Comparison of ENCODE assay signal across 44 cellular contexts in genomic region chr16:49330562-49331201, GRCh38. TPM values are rescaled to one million over a fixed set of nuclear protein-coding genes. Genes with fewer than 3 reads are reported as not detected.
DNase-seq lines count a peak whose midpoint lies in the region; ATAC-seq, FAIRE-seq and TF ChIP-seq lines count a peak whose summit lies in the region.
"Had no signal": no experiment of that assay in that cellular context is flagged by ENCODE, and none has a peak within 500 bp of the region (broad histone marks: within the 10 kb centered on the region; RNA-seq: fewer than 3 reads in every experiment).

No MANE protein-coding gene starts in this region.

- H3K27ac ChIP-seq in HepG2 (ENCODE audit: extremely low read length, insufficient read depth, low read length), result no peak overlapping the region
- H3K27ac ChIP-seq in right lobe of liver, result no peak overlapping the region
- no peak overlapping the region for H3K27ac ChIP-seq in endodermal cell (ENCODE audit: low read depth, low read length)
- no peak overlapping the region for H3K27ac ChIP-seq in ascending aorta
- H3K27ac ChIP-seq: body of pancreas, gastrocnemius medialis, GM23248, hepatocyte, ovary had no signal

- H3K36me3 Mint-ChIP-seq in endodermal cell (ENCODE audit: low read depth), result no peaks in the 10 kb centered on the region
- H3K36me3 Mint-ChIP-seq: IgD-negative memory B cell had no signal

- POLR2A ChIA-PET in HepG2 (lab: Yijun Ruan, JAX), result no interaction called here

- H3K9ac ChIP-seq in HepG2 (ENCODE audit: insufficient read depth, low read depth, low read length) (no peak overlapping the region), endodermal cell (ENCODE audit: extremely low read depth, low read length, poor library complexity, severe bottlenecking) (no peak overlapping the region)
- H3K9ac ChIP-seq: GM23248, SK-N-SH had no signal

- intact Hi-C loops in HepG2 (cut with micrococcal nuclease; ENCODE audit: unreplicated experiment), result no loop called here
- intact Hi-C loops in right lobe of liver (cut with DNase I), result no loop called here
- intact Hi-C loops in ascending aorta (cut with DNase I), result no loop called here

- H3K4me2 ChIP-seq in HepG2 (ENCODE audit: low read depth, low read length), result no peak overlapping the region
- H3K4me2 ChIP-seq: hepatocyte, SK-N-SH had no signal

- no peaks in the 10 kb centered on the region for H3K36me3 ChIP-seq in HepG2 (replicated peaks in 1 of 2; ENCODE audit: control insufficient read depth in 1 of 2, insufficient read depth in 2 of 2, low read length in 2 of 2)
- H3K36me3 ChIP-seq in right lobe of liver, result no peaks in the 10 kb centered on the region
- H3K36me3 ChIP-seq in endodermal cell (ENCODE audit: control insufficient read depth, insufficient read depth, low read length), result no peaks in the 10 kb centered on the region
- H3K36me3 ChIP-seq in ascending aorta, result no peaks in the 10 kb centered on the region
- H3K36me3 ChIP-seq: gastrocnemius medialis, ovary had no signal

- H3K9me3 Mint-ChIP-seq in endodermal cell, result no peaks in the 10 kb centered on the region
- H3K9me3 Mint-ChIP-seq: activated CD4-positive, alpha-beta memory T cell treated with anti-CD3 and anti-CD28 coated beads, Interleukin-2, amount 10 ng/mL, durations not matched to agents 7 days and 5 days; activated naive CD4-positive, alpha-beta T cell treated with anti-CD3 and anti-CD28 coated beads for 36 hours; activated T-helper 1 cell treated with anti-CD3 and anti-CD28 coated beads, Interleukin-12 subunit alpha, Interleukin-12 subunit beta, Interleukin-2, Interleukin-4 antibody, amounts not matched to agents 30 ng/mL and 10 ng/mL and 1 ng/mL, durations not matched to agents 14 hours and 24 hours and 36 hours; CD4-positive, alpha-beta T cell; central memory CD8-positive, alpha-beta T cell; nephron progenitor cell; T-helper 1 cell treated with Interleukin-12 subunit alpha and Interleukin-12 subunit beta and Interleukin-4 antibody, amounts not matched to agents 30 μg/mL and 1 μg/mL, for 36 hours had no signal

- no peaks in the 10 kb centered on the region for H3K4me1 Mint-ChIP-seq in endodermal cell
- H3K4me1 Mint-ChIP-seq: activated CD4-positive, alpha-beta memory T cell treated with anti-CD3 and anti-CD28 coated beads, Interleukin-2, amount 10 ng/mL, durations not matched to agents 7 days and 5 days; central memory CD8-positive, alpha-beta T cell; IgD-negative memory B cell; nephron progenitor cell had no signal

- ATAC-seq in HepG2, result peak; percentile 80
- ATAC-seq in right lobe of liver, result no peak
- ATAC-seq: body of pancreas, gastrocnemius medialis, PC-3, Right ventricle myocardium inferior had no signal

- no TSS peak for BruUV-seq in HepG2 (replicated peaks; lab: Mats Ljungman, UMichigan)

- no peak overlapping the region for H3K4me3 Mint-ChIP-seq in endodermal cell
- H3K4me3 Mint-ChIP-seq: activated CD4-positive, alpha-beta memory T cell treated with anti-CD3 and anti-CD28 coated beads, Interleukin-2, amount 10 ng/mL, durations not matched to agents 7 days and 5 days; activated naive CD4-positive, alpha-beta T cell treated with anti-CD3 and anti-CD28 coated beads for 36 hours; activated T-helper 1 cell treated with anti-CD3 and anti-CD28 coated beads, Interleukin-12 subunit alpha, Interleukin-12 subunit beta, Interleukin-2, Interleukin-4 antibody, amounts not matched to agents 30 ng/mL and 10 ng/mL and 1 ng/mL, durations not matched to agents 14 hours and 24 hours and 36 hours; CD4-positive, alpha-beta T cell; central memory CD8-positive, alpha-beta T cell; IgD-negative memory B cell; nephron progenitor cell; T-helper 1 cell treated with Interleukin-12 subunit alpha and Interleukin-12 subunit beta and Interleukin-4 antibody, amounts not matched to agents 30 μg/mL and 1 μg/mL, for 36 hours had no signal

- no peaks in the 10 kb centered on the region for H3K9me3 ChIP-seq in HepG2 (ENCODE audit: low read length)
- H3K9me3 ChIP-seq in right lobe of liver, result no peaks in the 10 kb centered on the region
- no peaks in the 10 kb centered on the region for H3K9me3 ChIP-seq in endodermal cell (ENCODE audit: control insufficient read depth, low read length)
- no peaks in the 10 kb centered on the region for H3K9me3 ChIP-seq in ascending aorta
- H3K9me3 ChIP-seq: body of pancreas, gastrocnemius medialis, ovary, SK-N-SH had no signal

- CTCF ChIA-PET in HepG2 (lab: Yijun Ruan, JAX; ENCODE audit: low intra/inter-chr PET ratio, low total read pairs), result no interaction called here

- FAIRE-seq in HepG2 (lab: Jason Lieb, UNC) (peak; percentile 63), frontal cortex (lab: Jason Lieb, UNC) (no peak)
- FAIRE-seq: endometrium, GM18507, GM19239, TTC549 had no signal

- TF ChIP-seq POLR2A in HepG2 (IDR thresholded peaks at IDR 0.05; ENCODE audit: insufficient read depth in 1 of 2, low read depth in 2 of 2, low read length in 2 of 2) (no peak), right lobe of liver (IDR thresholded peaks at IDR 0.05) (no peak)

- H3K27me3 ChIP-seq in HepG2 (ENCODE audit: control insufficient read depth in 1 of 2, insufficient read depth in 2 of 2, low read length in 2 of 2) (0 out of 5 replicates have a peak, but pooled peaks cover 0 to 7% of the 10 kb centered on the region in 2 experiments), right lobe of liver (no peaks in the 10 kb centered on the region), endodermal cell (ENCODE audit: control insufficient read depth, insufficient read depth, low read length, poor library complexity, severe bottlenecking) (no peaks in the 10 kb centered on the region), ascending aorta (no peaks in the 10 kb centered on the region)
- H3K27me3 ChIP-seq: body of pancreas, gastrocnemius medialis, ovary had no signal

- peak; percentile 36 for DNase-seq in HepG2 (ENCODE audit: low spot score)
- DNase-seq in right lobe of liver, result no peak
- peak; percentile 25 for DNase-seq in NOMO-1 treated with dmso at 0.1 percent for 144 hours (lab: John Stamatoyannopoulos, UW; ENCODE audit: unreplicated experiment)
- DNase-seq in endodermal cell, result no peak
- no peak for DNase-seq in frontal cortex (ENCODE audit: low spot score in 2 of 2)
- DNase-seq in hepatic stellate cell (ENCODE audit: low spot score), result no peak
- no peak for DNase-seq in ascending aorta (ENCODE audit: low spot score in 2 of 2)
- no peak for DNase-seq in HT-29 (ENCODE audit: low spot score)
- DNase-seq: activated CD4-positive, alpha-beta memory T cell treated with anti-CD3 and anti-CD28 coated beads, Interleukin-2, amount 10 ng/mL, durations not matched to agents 7 days and 5 days; activated CD4-positive, CD25-positive, alpha-beta regulatory T cell treated with anti-CD3 and anti-CD28 coated beads, Interleukin-2, amount 50 U/mL, for 72 hours; activated CD8-positive, alpha-beta memory T cell treated with anti-CD3 and anti-CD28 coated beads, Interleukin-2, amount 50 U/mL, for 48 hours; activated naive CD4-positive, alpha-beta T cell treated with anti-CD3 and anti-CD28 coated beads for 36 hours; AML-193; body of pancreas; CD4-positive, alpha-beta T cell; gastrocnemius medialis; GM23248; NCI-H2029 treated with DMSO at 0.1 percent for 48 hours; NCI-H345; NCI-H748 treated with DMSO at 0.1 percent for 48 hours; nephron progenitor cell; ovary; PC-3; SK-N-SH; stimulated activated naive CD4-positive, alpha-beta T cell treated with Interleukin-2 at 50 U/mL for 16 hours had no signal

- no peaks in the 10 kb centered on the region for H3K4me1 ChIP-seq in HepG2 (ENCODE audit: insufficient read depth, low read length)
- no peaks in the 10 kb centered on the region for H3K4me1 ChIP-seq in right lobe of liver
- H3K4me1 ChIP-seq in endodermal cell (ENCODE audit: control insufficient read depth, insufficient read depth, low read length), result no peaks in the 10 kb centered on the region
- H3K4me1 ChIP-seq in ascending aorta, result no peaks in the 10 kb centered on the region
- H3K4me1 ChIP-seq: gastrocnemius medialis had no signal

- no peaks in the 10 kb centered on the region for H3K27me3 Mint-ChIP-seq in endodermal cell (ENCODE audit: insufficient read depth)
- H3K27me3 Mint-ChIP-seq: activated CD4-positive, alpha-beta memory T cell treated with anti-CD3 and anti-CD28 coated beads, Interleukin-2, amount 10 ng/mL, durations not matched to agents 7 days and 5 days had no signal

- H3K4me3 ChIP-seq in HepG2 (replicated peaks in 1 of 3; ENCODE audit: insufficient read depth in 1 of 3, low read depth in 2 of 3, low read length in 3 of 3) (no peak overlapping the region), right lobe of liver (no peak overlapping the region), endodermal cell (ENCODE audit: low read length) (no peak overlapping the region), ascending aorta (no peak overlapping the region)
- H3K4me3 ChIP-seq: body of pancreas, gastrocnemius medialis, GM23248, hepatocyte, ovary had no signal

- no peak for TF ChIP-seq RAD21 in HepG2 (CRISPR knock-in tag; IDR thresholded peaks at IDR 0.05)

- in situ Hi-C loops in HepG2 (cut with HindIII; ENCODE audit: extremely low pct_ligation_motif_present, low pct_unique_long_range_greater_than_20kb), result no loop called here

- TF ChIP-seq EP300 in HepG2 (IDR thresholded peaks at IDR 0.05; ENCODE audit: low read depth in 2 of 2, low read length in 2 of 2) (no peak), HepG2 (CRISPR knock-in tag; IDR thresholded peaks at IDR 0.05; ENCODE audit: borderline replicate concordance) (no peak)

- WGBS in HepG2 (ENCODE audit: low lambda C conversion rate), result 23% methylated on average over 9 of the region's 9 CpGs
- 33% methylated on average over 4 of the region's 9 CpGs for WGBS in right lobe of liver (ENCODE audit: insufficient coverage, low coverage, low lambda C conversion rate, missing lambda C conversion rate)
- 82 to 90% methylated on average over 8 to 9 of the region's 9 CpGs for WGBS in endodermal cell (ENCODE audit: insufficient coverage in 1 of 2, insufficient read length in 1 of 2), 2 experiments

- H3K27ac Mint-ChIP-seq in endodermal cell, result no peak overlapping the region
- H3K27ac Mint-ChIP-seq: activated CD4-positive, alpha-beta memory T cell treated with anti-CD3 and anti-CD28 coated beads, Interleukin-2, amount 10 ng/mL, durations not matched to agents 7 days and 5 days; activated naive CD4-positive, alpha-beta T cell treated with anti-CD3 and anti-CD28 coated beads for 36 hours; activated T-helper 1 cell treated with anti-CD3 and anti-CD28 coated beads, Interleukin-12 subunit alpha, Interleukin-12 subunit beta, Interleukin-2, Interleukin-4 antibody, amounts not matched to agents 30 ng/mL and 10 ng/mL and 1 ng/mL, durations not matched to agents 14 hours and 24 hours and 36 hours; CD4-positive, alpha-beta T cell; IgD-negative memory B cell; nephron progenitor cell; T-helper 1 cell treated with Interleukin-12 subunit alpha and Interleukin-12 subunit beta and Interleukin-4 antibody, amounts not matched to agents 30 μg/mL and 1 μg/mL, for 36 hours had no signal

- no peak overlapping the region for H2AFZ ChIP-seq in HepG2 (ENCODE audit: low read length)
- H2AFZ ChIP-seq: GM23248, hepatocyte had no signal

- H3K79me2 ChIP-seq in HepG2 (ENCODE audit: insufficient read depth, low read length), result no peaks in the 10 kb centered on the region
- H3K79me2 ChIP-seq: hepatocyte had no signal

- TF ChIP-seq CTCF in HepG2 (CRISPR knock-in tag; IDR thresholded peaks at IDR 0.05) (0 out of 2 replicates have a peak, but pooled peaks have one; percentile 18), right lobe of liver (IDR thresholded peaks at IDR 0.05) (no peak), endodermal cell (conservative IDR thresholded peaks at IDR 0.05) (peak; percentile 40), ascending aorta (IDR thresholded peaks at IDR 0.05) (no peak)

- no peaks in the 10 kb centered on the region for H4K20me1 ChIP-seq in HepG2 (ENCODE audit: insufficient read depth, low read length)

RNA-seq across cellular contexts. Expression of gene C16orf78, which starts 42.9 kb away (rescaled TPM):
- total RNA-seq in HepG2 (2016; rRNA removed; fragmentation: Illumina TruSeq; extraction: Trizol), result not detected in 2 replicates
- not detected in 2 replicates for total RNA-seq in HepG2 (2016; cell fraction: cytosol; rRNA removed; fragmentation: Illumina TruSeq; extraction: Trizol; ENCODE audit: low read depth)
- not detected in 2 replicates for total RNA-seq in HepG2 (2016; cell fraction: insoluble cytoplasmic fraction; rRNA removed; fragmentation: Illumina TruSeq; extraction: Trizol)
- not detected in 2 replicates for total RNA-seq in HepG2 (2016; cell fraction: membrane; rRNA removed; fragmentation: Illumina TruSeq; extraction: Trizol)
- not detected in 2 replicates for total RNA-seq in HepG2 (2016; cell fraction: nucleus; rRNA removed; fragmentation: Illumina TruSeq; extraction: Trizol)
- polyA plus RNA-seq in HepG2 (2011; rRNA removed), result not detected in 2 replicates
- polyA plus RNA-seq in HepG2 (2011; cell fraction: cytosol; rRNA removed), result not detected in 2 replicates
- polyA plus RNA-seq in HepG2 (2011; cell fraction: nucleus; rRNA removed), result not detected in 2 replicates
- not detected in 2 replicates for polyA plus RNA-seq in HepG2 (2012)
- not detected in 2 replicates for polyA plus RNA-seq in HepG2 (2016; cell fraction: cytosol; fragmentation: Illumina TruSeq; extraction: Trizol; ENCODE audit: low read depth)
- polyA plus RNA-seq in HepG2 (2016; cell fraction: insoluble cytoplasmic fraction; fragmentation: Illumina TruSeq; extraction: Trizol; ENCODE audit: low read depth), result not detected in 2 replicates
- polyA plus RNA-seq in HepG2 (2016; cell fraction: membrane; fragmentation: Illumina TruSeq; extraction: Trizol; ENCODE audit: low read depth), result not detected in 2 replicates
- polyA plus RNA-seq in HepG2 (2016; cell fraction: nucleus; fragmentation: Illumina TruSeq; extraction: Trizol; ENCODE audit: insufficient read depth, low read depth), result not detected in 2 replicates
- polyA minus RNA-seq in HepG2 (2011; rRNA and poly(A)+ RNA removed; ENCODE audit: low replicate concordance), result not detected in 2 replicates
- not detected in 2 replicates for polyA minus RNA-seq in HepG2 (2011; cell fraction: cytosol; rRNA and poly(A)+ RNA removed)
- polyA minus RNA-seq in HepG2 (2011; cell fraction: nucleus; rRNA and poly(A)+ RNA removed), result not detected in 2 replicates
- not detected for total RNA-seq in right lobe of liver
- not detected for total RNA-seq in endodermal cell
- polyA plus RNA-seq in endodermal cell (2013, experiment 1 of 2), result not detected
- polyA plus RNA-seq in endodermal cell (2013, experiment 2 of 2), result not detected
- not detected for total RNA-seq in frontal cortex
- total RNA-seq in ascending aorta, result not detected
- not detected in 2 replicates for total RNA-seq in HT-29 (2014; rRNA removed; shearing (Covaris generic))
- total RNA-seq: A673; activated CD4-positive, alpha-beta memory T cell treated with anti-CD3 and anti-CD28 coated beads, Interleukin-2, amount 10 ng/mL, durations not matched to agents 7 days and 5 days; activated naive CD4-positive, alpha-beta T cell treated with anti-CD3 and anti-CD28 coated beads for 36 hours; activated T-helper 1 cell treated with anti-CD3 and anti-CD28 coated beads, Interleukin-12 subunit alpha, Interleukin-12 subunit beta, Interleukin-2, Interleukin-4 antibody, amounts not matched to agents 30 ng/mL and 10 ng/mL and 1 ng/mL, durations not matched to agents 14 hours and 24 hours and 36 hours; body of pancreas; CD4-positive, alpha-beta T cell; Daoy; dermis microvascular lymphatic vessel endothelial cell; gastrocnemius medialis; GM23248; hepatocyte; lung microvascular endothelial cell; ovary; PC-3; renal cortical epithelial cell; Right ventricle myocardium inferior; skeletal muscle tissue; temporal lobe; urinary bladder had no signal
- polyA plus RNA-seq: adipose tissue, GM23248, hepatocyte, IgD-negative memory B cell, ovary, SK-N-SH, urinary bladder had no signal

RNA-seq across cellular contexts. Expression of gene CBLN1, which starts 49.0 kb away (rescaled TPM):
- total RNA-seq in HepG2 (2016; rRNA removed; fragmentation: Illumina TruSeq; extraction: Trizol) (not detected in 2 replicates), right lobe of liver (under 1 TPM in 3 of 6 experiments, not detected in 3; 0.14 to 0.22 (median 0.20) TPM), endodermal cell (1 to 10 TPM in 1 of 2 donors, under 1 TPM in 1; 0.15 to 1.3 TPM), frontal cortex (25.3 TPM), ascending aorta (not detected)
- not detected in 2 replicates for total RNA-seq in HepG2 (2016; cell fraction: cytosol; rRNA removed; fragmentation: Illumina TruSeq; extraction: Trizol; ENCODE audit: low read depth)
- not detected in 2 replicates for total RNA-seq in HepG2 (2016; cell fraction: insoluble cytoplasmic fraction; rRNA removed; fragmentation: Illumina TruSeq; extraction: Trizol)
- total RNA-seq in HepG2 (2016; cell fraction: membrane; rRNA removed; fragmentation: Illumina TruSeq; extraction: Trizol), result not detected in 2 replicates
- not detected in 2 replicates for total RNA-seq in HepG2 (2016; cell fraction: nucleus; rRNA removed; fragmentation: Illumina TruSeq; extraction: Trizol)
- not detected in 2 replicates for polyA plus RNA-seq in HepG2 (2011; rRNA removed)
- not detected in 2 replicates for polyA plus RNA-seq in HepG2 (2011; cell fraction: cytosol; rRNA removed)
- not detected in 2 replicates for polyA plus RNA-seq in HepG2 (2011; cell fraction: nucleus; rRNA removed)
- polyA plus RNA-seq in HepG2 (2012), result not detected in 2 replicates
- polyA plus RNA-seq in HepG2 (2016; cell fraction: cytosol; fragmentation: Illumina TruSeq; extraction: Trizol; ENCODE audit: low read depth), result not detected in 2 replicates
- polyA plus RNA-seq in HepG2 (2016; cell fraction: insoluble cytoplasmic fraction; fragmentation: Illumina TruSeq; extraction: Trizol; ENCODE audit: low read depth), result not detected in 2 replicates
- polyA plus RNA-seq in HepG2 (2016; cell fraction: membrane; fragmentation: Illumina TruSeq; extraction: Trizol; ENCODE audit: low read depth), result not detected in 2 replicates
- not detected in 2 replicates for polyA plus RNA-seq in HepG2 (2016; cell fraction: nucleus; fragmentation: Illumina TruSeq; extraction: Trizol; ENCODE audit: insufficient read depth, low read depth)
- not detected in 2 replicates for polyA minus RNA-seq in HepG2 (2011; rRNA and poly(A)+ RNA removed; ENCODE audit: low replicate concordance)
- not detected in 2 replicates for polyA minus RNA-seq in HepG2 (2011; cell fraction: cytosol; rRNA and poly(A)+ RNA removed)
- not detected in 2 replicates for polyA minus RNA-seq in HepG2 (2011; cell fraction: nucleus; rRNA and poly(A)+ RNA removed)
- 15.0 TPM for polyA plus RNA-seq in endodermal cell (2013, experiment 1 of 2)
- 19.2 TPM for polyA plus RNA-seq in endodermal cell (2013, experiment 2 of 2)
- 0.39 and 2.5 TPM in 2 replicates for total RNA-seq in HT-29 (2014; rRNA removed; shearing (Covaris generic))
- total RNA-seq: A673; activated CD4-positive, alpha-beta memory T cell treated with anti-CD3 and anti-CD28 coated beads, Interleukin-2, amount 10 ng/mL, durations not matched to agents 7 days and 5 days; activated naive CD4-positive, alpha-beta T cell treated with anti-CD3 and anti-CD28 coated beads for 36 hours; activated T-helper 1 cell treated with anti-CD3 and anti-CD28 coated beads, Interleukin-12 subunit alpha, Interleukin-12 subunit beta, Interleukin-2, Interleukin-4 antibody, amounts not matched to agents 30 ng/mL and 10 ng/mL and 1 ng/mL, durations not matched to agents 14 hours and 24 hours and 36 hours; CD4-positive, alpha-beta T cell; GM23248; lung microvascular endothelial cell; renal cortical epithelial cell; skeletal muscle tissue had no signal
- polyA plus RNA-seq: GM23248, hepatocyte, IgD-negative memory B cell, SK-N-SH had no signal

Comparison
In these comparisons a context has a peak if more than half of its experiments do, and no peak if none do; other contexts are left out.
1. DNase-seq: peak in HepG2 (single experiment) and NOMO-1 treated with dmso at 0.1 percent for 144 hours (single experiment); none in right lobe of liver (0 of 3), endodermal cell (single experiment), frontal cortex (0 of 2), hepatic stellate cell (single experiment), ascending aorta (0 of 2) and HT-29 (single experiment).
2. CTCF ChIP-seq: peak in HepG2 (single experiment) and endodermal cell (single experiment); none in right lobe of liver (0 of 4) and ascending aorta (0 of 3).